ENCODE assay signal across 13 cellular contexts in genomic region chr9:5773324-5773999, GRCh38. TPM values are rescaled to one million over a fixed set of nuclear protein-coding genes. Genes with fewer than 3 reads are reported as not detected.
DNase-seq lines count a peak whose midpoint lies in the region; ATAC-seq, FAIRE-seq and TF ChIP-seq lines count a peak whose summit lies in the region.
"Had no signal": no experiment of that assay in that cellular context is flagged by ENCODE, and none has a peak within 500 bp of the region (broad histone marks: within the 10 kb centered on the region; RNA-seq: fewer than 3 reads in every experiment).

No MANE protein-coding gene starts in this region.

- H3K9me3 ChIP-seq in BE2C (no peaks in the 10 kb centered on the region), esophagus squamous epithelium (peaks cover 0 to 10% (median 2%) of the 10 kb centered on the region in 3 donors)
- H3K9me3 ChIP-seq: SJSA1 had no signal

- no peak for ATAC-seq in GM21367 (IDR thresholded peaks at IDR 0.05; ENCODE audit: unreplicated experiment)
- ATAC-seq: activated CD4-positive, alpha-beta T cell treated with anti-CD3 and anti-CD28 coated beads for 36 hours; left lobe of liver had no signal

- 87 to 91% methylated on average over 3 of the region's 3 CpGs for WGBS in esophagus squamous epithelium, 2 donors

- intact Hi-C loops in esophagus squamous epithelium (cut with DNase I), result no loop called here

- H3K4me1 ChIP-seq in BE2C (peaks cover 9% of the 10 kb centered on the region), esophagus squamous epithelium (no peaks in the 10 kb centered on the region)
- H3K4me1 ChIP-seq: SJSA1 had no signal

- peak; percentile 37 for DNase-seq in BE2C
- no peak for DNase-seq in GM18507 (ENCODE audit: extremely low spot score, insufficient read length, low read depth)
- peak; percentile 24 for DNase-seq in iPS-NIHi11 (ENCODE audit: low spot score)
- DNase-seq in esophagus squamous epithelium (lab: John Stamatoyannopoulos, UW), result no peak
- DNase-seq in HT-29 (ENCODE audit: low spot score), result no peak
- DNase-seq in erythroblast (lab: John Stamatoyannopoulos, UW), result no peak
- DNase-seq: activated CD4-positive, alpha-beta T cell treated with anti-CD3 and anti-CD28 coated beads for 36 hours; NCI-H510A; stimulated activated CD4-positive, alpha-beta T cell treated with anti-CD3 and anti-CD28 coated beads, Interleukin-15, amount 100 ng/mL, for 24 hours had no signal

- no peak overlapping the region for H3K4me3 ChIP-seq in BE2C (ENCODE audit: low read depth, low read length)
- H3K4me3 ChIP-seq in WI38 (ENCODE audit: low read depth, low read length), result no peak overlapping the region
- H3K4me3 ChIP-seq in esophagus squamous epithelium, result no peak overlapping the region
- H3K4me3 ChIP-seq: SJSA1 had no signal

- H3K36me3 ChIP-seq in BE2C, result peaks cover 39% of the 10 kb centered on the region
- peaks cover 13 to 100% (median 33%) of the 10 kb centered on the region in 3 donors for H3K36me3 ChIP-seq in esophagus squamous epithelium

- FAIRE-seq in GM18507 (lab: Jason Lieb, UNC), result peak; percentile 21

- no peak for TF ChIP-seq POLR2A in esophagus squamous epithelium (IDR thresholded peaks at IDR 0.05)
- no peak for TF ChIP-seq POLR2A in erythroblast (IDR thresholded peaks at IDR 0.05; ENCODE audit: low read length)

- TF ChIP-seq CTCF in BE2C (IDR thresholded peaks at IDR 0.05; ENCODE audit: low read depth, low read length) (peak; percentile 56), WI38 (IDR thresholded peaks at IDR 0.05; ENCODE audit: low read depth, low read length) (0 out of 2 replicates have a peak, but pooled peaks have one; percentile 4), esophagus squamous epithelium (IDR thresholded peaks at IDR 0.05) (no peak)

- H3K27ac ChIP-seq in esophagus squamous epithelium, result no peak overlapping the region
- H3K27ac ChIP-seq: SJSA1 had no signal

- H3K27me3 ChIP-seq in BE2C (no peaks in the 10 kb centered on the region), esophagus squamous epithelium (no peaks in the 10 kb centered on the region)
- H3K27me3 ChIP-seq: SJSA1 had no signal

RNA-seq across cellular contexts. Expression of gene ERMP1, which starts 59.5 kb away (rescaled TPM):
- polyA plus RNA-seq in BE2C (2012; ENCODE audit: insufficient read depth, insufficient read length, low read depth), result 1.6 TPM
- 10 to 100 TPM; 24.4 to 38.2 (median 29.9) TPM for total RNA-seq in esophagus squamous epithelium
- 75.8 and 85.6 TPM in 2 replicates for total RNA-seq in HT-29 (2014; rRNA removed; shearing (Covaris generic))

Comparison
In these comparisons a context has a peak if more than half of its experiments do, and no peak if none do; other contexts are left out.
1. DNase-seq: peak in BE2C (single experiment) and iPS-NIHi11 (single experiment); none in GM18507 (single experiment), esophagus squamous epithelium (single experiment), HT-29 (single experiment) and erythroblast (0 of 2).
2. CTCF ChIP-seq: peak in BE2C (single experiment) and WI38 (single experiment); none in esophagus squamous epithelium (0 of 6).